11 cellular contexts compared by ENCODE assay signal in the genomic region with DNA sequence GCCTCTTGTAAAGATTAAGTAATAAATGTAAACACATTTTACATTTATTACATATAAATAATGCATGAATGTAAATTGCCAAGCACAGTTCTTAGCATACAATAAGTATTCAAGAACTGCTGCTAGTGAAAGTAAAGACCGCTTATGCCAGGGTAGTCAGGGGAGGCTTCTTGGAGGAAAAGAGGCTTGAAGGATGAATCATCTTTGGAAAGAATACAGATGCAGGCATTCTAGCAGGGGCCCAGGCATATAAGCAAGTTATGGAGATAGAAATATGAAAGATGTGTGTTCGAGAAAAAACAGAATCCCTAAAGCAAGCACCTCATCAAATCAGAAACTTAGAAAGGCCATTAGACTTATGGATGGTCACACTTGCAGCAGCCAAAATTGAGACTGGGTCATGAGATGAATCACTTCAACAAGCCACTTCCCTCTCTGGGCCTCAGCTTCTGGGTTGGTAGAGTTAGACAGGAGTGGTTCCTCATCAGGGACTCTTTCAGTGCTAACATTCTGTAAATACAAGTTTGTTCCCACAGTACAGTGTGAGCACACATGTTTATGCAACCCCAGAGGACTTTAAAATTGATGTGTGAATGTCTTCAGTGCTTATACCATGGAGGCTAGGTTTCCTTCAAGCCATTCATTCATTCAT.
DNase-seq lines count a peak whose midpoint lies in the region; ATAC-seq, FAIRE-seq and TF ChIP-seq lines count a peak whose summit lies in the region.
"Had no signal": no experiment of that assay in that cellular context is flagged by ENCODE, and none has a peak within 500 bp of the region (broad histone marks: within the 10 kb centered on the region; RNA-seq: fewer than 3 reads in every experiment).

No MANE protein-coding gene starts in this region.

- H3K36me3 ChIP-seq in endothelial cell of umbilical vein (ENCODE audit: control insufficient read depth in 2 of 2, extremely low read depth in 1 of 2, insufficient read depth in 2 of 2, low read length in 2 of 2) (no peaks in the 10 kb centered on the region), MG63 (no peaks in the 10 kb centered on the region)

- TF ChIP-seq POLR2A in endothelial cell of umbilical vein (IDR thresholded peaks at IDR 0.05; ENCODE audit: low read depth, low read length), result no peak

- CTCF ChIA-PET in endothelial cell of umbilical vein (lab: Charles Lee), result interaction anchor here (1.4 to 4.0 kb wide), 2 partner anchors 221 to 442 kb away, joined by 4 to 231 read pairs; no protein-coding TSS in a partner anchor

- no peak overlapping the region for H3K9ac ChIP-seq in endothelial cell of umbilical vein (replicated peaks; ENCODE audit: extremely low read depth, insufficient read depth, low read length)
- H3K9ac ChIP-seq: parathyroid adenoma had no signal

- H3K79me2 ChIP-seq in endothelial cell of umbilical vein (ENCODE audit: control insufficient read depth, insufficient read depth, low read length), result no peaks in the 10 kb centered on the region
- H3K79me2 ChIP-seq: parathyroid adenoma had no signal

- no TSS peak for BruUV-seq in endothelial cell of umbilical vein (replicated peaks; lab: Mats Ljungman, UMichigan)

- H4K20me1 ChIP-seq in endothelial cell of umbilical vein (replicated peaks; ENCODE audit: control insufficient read depth, extremely low read depth, insufficient read depth, low read length), result no peaks in the 10 kb centered on the region

- no peaks in the 10 kb centered on the region for H3K9me1 ChIP-seq in endothelial cell of umbilical vein (replicated peaks; ENCODE audit: control insufficient read depth, extremely low read depth, insufficient read depth, low read length)

- intact Hi-C loops in endothelial cell of umbilical vein (cut with micrococcal nuclease), result loop anchor here (2.0 to 5.0 kb wide), 3 partner anchors 37 to 313 kb away; no protein-coding TSS in a partner anchor

- peak; percentile 47 for DNase-seq in DMS53 treated with DMSO at 0.1 percent for 48 hours (lab: John Stamatoyannopoulos, UW; ENCODE audit: unreplicated experiment)
- peak; percentile 18 for DNase-seq in endothelial cell of umbilical vein (ENCODE audit: low read depth, low spot score)
- no peak for DNase-seq in NCI-H1048 (lab: John Stamatoyannopoulos, UW)
- no peak for DNase-seq in iPS-NIHi7 (ENCODE audit: extremely low spot score)
- no peak for DNase-seq in stimulated activated CD4-positive, alpha-beta T cell treated with anti-CD3 and anti-CD28 coated beads, Interleukin-2, amount 100 ng/mL, for 48 hours
- no peak for DNase-seq in MG63
- DNase-seq: activated naive CD8-positive, alpha-beta T cell treated with anti-CD3 and anti-CD28 coated beads, Interleukin-2, amount 10 ng/mL, durations not matched to agents 7 days and 5 days had no signal

- H3K9me3 ChIP-seq in endothelial cell of umbilical vein (replicated peaks; ENCODE audit: control insufficient read depth, insufficient read depth, low read length) (no peaks in the 10 kb centered on the region), MG63 (no peaks in the 10 kb centered on the region)

- H3K4me2 ChIP-seq in endothelial cell of umbilical vein (ENCODE audit: insufficient read depth, low read length), result no peak overlapping the region

- H3K27me3 ChIP-seq in endothelial cell of umbilical vein (ENCODE audit: control insufficient read depth in 2 of 2, insufficient read depth in 2 of 2, low read length in 2 of 2) (no peaks in the 10 kb centered on the region), MG63 (no peaks in the 10 kb centered on the region)

- peak; percentile 18 for FAIRE-seq in endothelial cell of umbilical vein (lab: Jason Lieb, UNC)
- FAIRE-seq: H1 had no signal

- no peak for TF ChIP-seq CTCF in endothelial cell of umbilical vein (IDR thresholded peaks at IDR 0.05; ENCODE audit: extremely low read depth in 1 of 2, insufficient read depth in 1 of 2, low read depth in 1 of 2, low read length in 2 of 2)

- peak; percentile 63 for ATAC-seq in GM21515 (IDR thresholded peaks at IDR 0.05; ENCODE audit: unreplicated experiment)
- ATAC-seq in HG03571 (IDR thresholded peaks at IDR 0.05; ENCODE audit: unreplicated experiment), result peak; percentile 75

- no peak overlapping the region for H3K4me3 ChIP-seq in endothelial cell of umbilical vein (replicated peaks in 1 of 3; ENCODE audit: insufficient read depth in 1 of 3, low read depth in 1 of 3, low read length in 3 of 3)
- no peak overlapping the region for H3K4me3 ChIP-seq in MG63

- H2AFZ ChIP-seq in endothelial cell of umbilical vein (ENCODE audit: low read depth, low read length), result no peak overlapping the region
- H2AFZ ChIP-seq: parathyroid adenoma had no signal

- POLR2A ChIA-PET in endothelial cell of umbilical vein (lab: Charles Lee), result no interaction called here

- peaks cover 10% of the 10 kb centered on the region for H3K4me1 ChIP-seq in endothelial cell of umbilical vein (ENCODE audit: control insufficient read depth, extremely low read depth, insufficient read depth, low read length)
- H3K4me1 ChIP-seq: parathyroid adenoma had no signal

- dilution Hi-C loops in endothelial cell of umbilical vein (cut with MboI; ENCODE audit: extremely low pct_ligation_motif_present, low sequenced_read_pairs), result loop anchor here (25.0 kb wide), 1 partner anchor 443 kb away; no protein-coding TSS in a partner anchor

- H3K27ac ChIP-seq in endothelial cell of umbilical vein (ENCODE audit: insufficient read depth, low read depth, low read length), result no peak overlapping the region
- H3K27ac ChIP-seq: parathyroid adenoma had no signal

TF ChIP-seq in endothelial cell of umbilical vein, 7 proteins besides CTCF, POLR2A, EP300 and RAD21:
- no peak for TF ChIP-seq GATA2 (IDR thresholded peaks at IDR 0.05; ENCODE audit: insufficient read depth, insufficient read length, low read depth, low read length)
- peak; percentile 8 for TF ChIP-seq FOS (IDR thresholded peaks at IDR 0.05; ENCODE audit: borderline replicate concordance, insufficient read depth, low read length)

Comparison
In these comparisons a context has a peak if more than half of its experiments do, and no peak if none do; other contexts are left out.
1. DNase-seq: peak in DMS53 treated with DMSO at 0.1 percent for 48 hours (single experiment) and endothelial cell of umbilical vein (single experiment); none in NCI-H1048 (single experiment), iPS-NIHi7 (single experiment), stimulated activated CD4-positive, alpha-beta T cell treated with anti-CD3 and anti-CD28 coated beads, Interleukin-2, amount 100 ng/mL, for 48 hours (0 of 2) and MG63 (single experiment).